27 cellular contexts compared by ENCODE assay signal in the genomic region with DNA sequence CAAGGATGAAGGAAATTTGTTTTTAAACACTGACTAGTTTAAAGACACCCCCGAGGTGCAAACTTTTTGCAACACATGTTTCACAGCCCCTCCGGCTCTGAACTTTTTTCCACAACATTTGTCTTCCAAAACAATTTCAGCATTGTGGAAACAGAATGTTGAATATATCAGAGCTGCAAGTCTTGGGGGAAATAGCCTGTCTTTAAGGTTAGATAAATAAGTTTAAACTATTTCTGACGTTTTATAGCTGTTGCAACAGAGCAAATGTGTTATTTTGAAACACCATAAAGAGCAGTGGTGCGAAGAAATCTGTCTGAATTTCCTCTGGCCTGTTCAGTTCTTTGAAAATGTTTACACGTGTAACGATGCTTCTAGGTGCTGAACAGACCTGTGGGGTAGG.
"Had no signal": no experiment of that assay in that cellular context is flagged by ENCODE, and none has a peak within 500 bp of the region (broad histone marks: within the 10 kb centered on the region; RNA-seq: fewer than 3 reads in every experiment).

No MANE protein-coding gene starts in this region.

- H3K4me1 ChIP-seq: gastroesophageal sphincter, parathyroid adenoma, sigmoid colon, uterus had no signal

- ATAC-seq: activated CD8-positive, alpha-beta T cell treated with anti-CD3 and anti-CD28 coated beads for 36 hours; activated T-cell treated with anti-CD3 and anti-CD28 coated beads, Interleukin-2, amount 50 U/mL, for 4 hours; activated T-helper 17 cell treated with anti-CD3 and anti-CD28 coated beads, Interleukin-2, amount 50 U/mL, for 72 hours; gastroesophageal sphincter; SK-N-SH treated with all-trans-retinoic acid at 6 μM for 48 hours; stimulated activated effector memory CD8-positive, alpha-beta T cell treated with anti-CD3 and anti-CD28 coated beads, Interleukin-12 subunit alpha, Interleukin-12 subunit beta, amount 100 ng/mL, for 72 hours; T-helper 17 cell; WTC11 had no signal

- H3K27ac ChIP-seq: epithelial cell of prostate, gastroesophageal sphincter, parathyroid adenoma, sigmoid colon, thoracic aorta, uterus had no signal

- H3K9me3 ChIP-seq: gastroesophageal sphincter, sigmoid colon, thoracic aorta, uterus had no signal

- H3K27me3 ChIP-seq: gastroesophageal sphincter, sigmoid colon, uterus had no signal

- H3K4me3 ChIP-seq: gastroesophageal sphincter, sigmoid colon, thoracic aorta, uterus had no signal

- H3K36me3 ChIP-seq: gastroesophageal sphincter, thoracic aorta, uterus had no signal

- DNase-seq: activated CD4-positive, alpha-beta T cell treated with anti-CD3 and anti-CD28 coated beads, Interleukin-2, amount 50 U/mL, for 1 hour; activated CD8-positive, alpha-beta T cell treated with anti-CD3 and anti-CD28 coated beads for 36 hours; activated gamma-delta T cell treated with Interleukin-2 at 50 U/mL for 16 hours; activated naive CD4-positive, alpha-beta T cell treated with anti-CD3 and anti-CD28 coated beads, Interleukin-2, amount 50 U/mL, for 16 hours; activated T-cell treated with anti-CD3 and anti-CD28 coated beads, Interleukin-2, amount 50 U/mL, for 4 hours; amygdala; central memory CD4-positive, alpha-beta T cell; endodermal cell; hippocampal formation; kidney; mammary epithelial cell; nephron progenitor cell; nucleus accumbens; sigmoid colon; small intestine; stimulated activated CD4-positive, alpha-beta T cell treated with anti-CD3 and anti-CD28 coated beads, Interleukin-4, amount 100 ng/mL, for 24 hours; T-helper 17 cell; T1000; uterus had no signal
